In the genomic region with DNA sequence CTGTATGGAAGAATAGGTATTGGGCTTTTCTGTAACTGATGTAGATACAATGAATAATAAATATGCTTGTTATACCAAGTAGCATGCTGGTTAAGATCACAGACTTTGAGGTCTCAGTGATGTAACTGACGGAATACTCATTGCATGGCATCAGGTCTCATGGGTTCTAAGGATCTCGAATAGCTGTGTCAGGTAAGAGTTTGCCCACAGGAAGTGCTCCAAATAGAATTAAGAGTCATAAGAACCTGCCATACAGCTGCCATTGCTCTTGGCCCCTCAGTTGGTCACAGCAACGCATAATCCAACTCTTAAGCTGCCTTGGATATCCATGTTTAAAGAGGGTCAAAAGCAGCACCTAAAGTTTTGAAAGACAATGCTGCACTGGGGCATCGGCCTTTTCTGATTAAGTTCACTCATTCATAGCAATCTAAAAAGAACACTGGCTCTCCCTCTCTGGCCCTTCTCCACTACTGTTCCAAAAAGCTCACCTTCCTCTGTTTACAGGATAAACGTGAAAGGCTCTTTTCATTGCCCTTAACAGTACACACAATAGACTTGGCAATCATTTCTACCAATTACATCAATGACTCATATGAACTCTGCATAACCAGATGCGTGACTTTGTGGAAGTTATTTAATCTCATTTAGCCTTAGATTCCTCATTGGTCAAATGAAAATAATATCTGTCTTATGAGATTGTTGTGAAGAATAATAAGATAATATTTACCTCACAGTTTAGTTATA, we compare ENCODE assay signal across 10 cellular contexts.
A peak's percentile ranks its signal among the peaks of the same experiment; 100 is the strongest.
DNase-seq lines count a peak whose midpoint lies in the region; ATAC-seq and TF ChIP-seq lines count a peak whose summit lies in the region.
"Had no signal": no experiment of that assay in that cellular context is flagged by ENCODE, and none has a peak within 500 bp of the region (broad histone marks: within the 10 kb centered on the region; RNA-seq: fewer than 3 reads in every experiment).

No MANE protein-coding gene starts in this region.

- peaks cover 59% of the 10 kb centered on the region for H3K4me1 Mint-ChIP-seq in HFFc6 (ENCODE audit: low read depth)

- TF ChIP-seq EP300 in stomach (IDR thresholded peaks at IDR 0.05), result no peak

- H3K9me3 ChIP-seq in stomach, result no peaks in the 10 kb centered on the region

- peak overlapping the region; percentile 58; the same call in 1 of the 2 replicates for H3K4me3 Mint-ChIP-seq in HFFc6
- H3K4me3 Mint-ChIP-seq: naive thymus-derived CD4-positive, alpha-beta T cell had no signal

- DNase-seq in HFFc6, result peak; percentile 48
- peak; percentile 28 to 67 for DNase-seq in foreskin fibroblast
- no peak for DNase-seq in stomach
- no peak for DNase-seq in stimulated activated CD4-positive, alpha-beta T cell treated with anti-CD3 and anti-CD28 coated beads, Interleukin-15, amount 100 ng/mL, for 24 hours
- no peak for DNase-seq in GM10266 (ENCODE audit: extremely low spot score)
- DNase-seq: naive thymus-derived CD4-positive, alpha-beta T cell had no signal

- H3K27me3 ChIP-seq in stomach, result no peaks in the 10 kb centered on the region

- H3K36me3 ChIP-seq in stomach, result peaks cover 0 to 3% (median 0%) of the 10 kb centered on the region in 4 donors

- TF ChIP-seq CTCF in HFFc6 (IDR thresholded peaks at IDR 0.05) (no peak), foreskin fibroblast (IDR thresholded peaks at IDR 0.05; ENCODE audit: low read depth, low read length) (no peak), stomach (IDR thresholded peaks at IDR 0.05) (no peak), GM10266 (IDR thresholded peaks at IDR 0.05; ENCODE audit: control insufficient read depth, insufficient read depth, low read depth, missing control alignments) (no peak)

- peaks cover 0 to 54% (median 24%) of the 10 kb centered on the region in 4 donors for H3K4me1 ChIP-seq in stomach

- no peaks in the 10 kb centered on the region; the same call in 1 of the 2 replicates for H3K36me3 Mint-ChIP-seq in HFFc6 (ENCODE audit: low read depth)

- H3K4me3 ChIP-seq in foreskin fibroblast (ENCODE audit: low read depth in 1 of 2, low read length in 2 of 2), result no peak overlapping the region
- H3K4me3 ChIP-seq in stomach, result no peak overlapping the region

- H3K9me3 Mint-ChIP-seq in HFFc6, result no peaks in the 10 kb centered on the region
- H3K9me3 Mint-ChIP-seq: activated T-helper 2 cell treated with anti-CD3 and anti-CD28 coated beads, Interferon-gamma antibody, Interleukin-2, Interleukin-4, amounts not matched to agents 10 μg/mL and 5 μg/mL and 100 μg/mL, durations not matched to agents 14 hours and 24 hours and 36 hours had no signal

- TF ChIP-seq POLR2A in stomach (IDR thresholded peaks at IDR 0.05), result no peak

- intact Hi-C loops in stomach (cut with DNase I; ENCODE audit: low total_unique reads), result no loop called here

- 37 to 57% (median 50%) methylated on average over 6 of the region's 6 CpGs for WGBS in stomach, 5 donors

- ATAC-seq in SK-N-SH treated with all-trans-retinoic acid at 6 μM for 48 hours, result peak; percentile 89
- no peak for ATAC-seq in HG03196 (IDR thresholded peaks at IDR 0.05; ENCODE audit: unreplicated experiment)
- no peak for ATAC-seq in GM21529 (IDR thresholded peaks at IDR 0.05; ENCODE audit: unreplicated experiment)
- ATAC-seq: naive thymus-derived CD4-positive, alpha-beta T cell had no signal

- H3K27ac ChIP-seq in stomach, result peak overlapping the region; percentile 21 to 70 (median 45)

- peak overlapping the region; percentile 70 for H3K27ac Mint-ChIP-seq in HFFc6
- H3K27ac Mint-ChIP-seq: activated T-helper 2 cell treated with anti-CD3 and anti-CD28 coated beads, Interferon-gamma antibody, Interleukin-2, Interleukin-4, amounts not matched to agents 10 μg/mL and 5 μg/mL and 100 μg/mL, durations not matched to agents 14 hours and 24 hours and 36 hours had no signal

- no peaks in the 10 kb centered on the region for H3K27me3 Mint-ChIP-seq in HFFc6 (ENCODE audit: insufficient read depth)
- H3K27me3 Mint-ChIP-seq: naive thymus-derived CD4-positive, alpha-beta T cell had no signal

TF ChIP-seq in SK-N-SH treated with all-trans-retinoic acid at 6 μM for 48 hours, 23 proteins besides CTCF, POLR2A, EP300 and RAD21:
- TF ChIP-seq ZNF565 (CRISPR knock-in tag; conservative IDR thresholded peaks at IDR 0.05; ENCODE audit: low read depth) (no peak), TOX (CRISPR knock-in tag; IDR thresholded peaks at IDR 0.05; ENCODE audit: borderline replicate concordance) (peak; percentile 82), ZFP30 (CRISPR knock-in tag; IDR thresholded peaks at IDR 0.05) (no peak), ZFP3 (CRISPR knock-in tag; IDR thresholded peaks at IDR 0.05) (peak; percentile 13; the same call in 1 of the 2 replicates), RARB (CRISPR knock-in tag; IDR thresholded peaks at IDR 0.05) (no peak; the same call in 1 of the 2 replicates), ZC3H10 (CRISPR knock-in tag; IDR thresholded peaks at IDR 0.05) (peak; percentile 77; the same call in 1 of the 2 replicates), ISL1 (CRISPR knock-in tag; IDR thresholded peaks at IDR 0.05) (peak; percentile 85), SNAI2 (CRISPR knock-in tag; IDR thresholded peaks at IDR 0.05) (no peak; the same call in 1 of the 2 replicates), CSDC2 (CRISPR knock-in tag; IDR thresholded peaks at IDR 0.05) (no peak), ZNF8 (CRISPR knock-in tag; IDR thresholded peaks at IDR 0.05) (no peak)
- TF ChIP-seq, protein P1, sequence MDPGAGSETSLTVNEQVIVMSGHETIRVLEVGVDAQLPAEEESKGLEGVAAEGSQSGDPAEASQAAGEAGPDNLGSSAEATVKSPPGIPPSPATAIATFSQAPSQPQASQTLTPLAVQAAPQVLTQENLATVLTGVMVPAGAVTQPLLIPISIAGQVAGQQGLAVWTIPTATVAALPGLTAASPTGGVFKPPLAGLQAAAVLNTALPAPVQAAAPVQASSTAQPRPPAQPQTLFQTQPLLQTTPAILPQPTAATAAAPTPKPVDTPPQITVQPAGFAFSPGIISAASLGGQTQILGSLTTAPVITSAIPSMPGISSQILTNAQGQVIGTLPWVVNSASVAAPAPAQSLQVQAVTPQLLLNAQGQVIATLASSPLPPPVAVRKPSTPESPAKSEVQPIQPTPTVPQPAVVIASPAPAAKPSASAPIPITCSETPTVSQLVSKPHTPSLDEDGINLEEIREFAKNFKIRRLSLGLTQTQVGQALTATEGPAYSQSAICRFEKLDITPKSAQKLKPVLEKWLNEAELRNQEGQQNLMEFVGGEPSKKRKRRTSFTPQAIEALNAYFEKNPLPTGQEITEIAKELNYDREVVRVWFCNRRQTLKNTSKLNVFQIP (CRISPR knock-in tag; IDR thresholded peaks at IDR 0.05; ENCODE audit: borderline replicate concordance, low read depth), result no peak
- TF ChIP-seq, protein P2, sequence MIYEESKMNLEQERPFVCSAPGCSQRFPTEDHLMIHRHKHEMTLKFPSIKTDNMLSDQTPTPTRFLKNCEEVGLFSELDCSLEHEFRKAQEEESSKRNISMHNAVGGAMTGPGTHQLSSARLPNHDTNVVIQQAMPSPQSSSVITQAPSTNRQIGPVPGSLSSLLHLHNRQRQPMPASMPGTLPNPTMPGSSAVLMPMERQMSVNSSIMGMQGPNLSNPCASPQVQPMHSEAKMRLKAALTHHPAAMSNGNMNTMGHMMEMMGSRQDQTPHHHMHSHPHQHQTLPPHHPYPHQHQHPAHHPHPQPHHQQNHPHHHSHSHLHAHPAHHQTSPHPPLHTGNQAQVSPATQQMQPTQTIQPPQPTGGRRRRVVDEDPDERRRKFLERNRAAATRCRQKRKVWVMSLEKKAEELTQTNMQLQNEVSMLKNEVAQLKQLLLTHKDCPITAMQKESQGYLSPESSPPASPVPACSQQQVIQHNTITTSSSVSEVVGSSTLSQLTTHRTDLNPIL (CRISPR knock-in tag; IDR thresholded peaks at IDR 0.05; ENCODE audit: low read depth), result no peak
- TF ChIP-seq, protein P3, sequence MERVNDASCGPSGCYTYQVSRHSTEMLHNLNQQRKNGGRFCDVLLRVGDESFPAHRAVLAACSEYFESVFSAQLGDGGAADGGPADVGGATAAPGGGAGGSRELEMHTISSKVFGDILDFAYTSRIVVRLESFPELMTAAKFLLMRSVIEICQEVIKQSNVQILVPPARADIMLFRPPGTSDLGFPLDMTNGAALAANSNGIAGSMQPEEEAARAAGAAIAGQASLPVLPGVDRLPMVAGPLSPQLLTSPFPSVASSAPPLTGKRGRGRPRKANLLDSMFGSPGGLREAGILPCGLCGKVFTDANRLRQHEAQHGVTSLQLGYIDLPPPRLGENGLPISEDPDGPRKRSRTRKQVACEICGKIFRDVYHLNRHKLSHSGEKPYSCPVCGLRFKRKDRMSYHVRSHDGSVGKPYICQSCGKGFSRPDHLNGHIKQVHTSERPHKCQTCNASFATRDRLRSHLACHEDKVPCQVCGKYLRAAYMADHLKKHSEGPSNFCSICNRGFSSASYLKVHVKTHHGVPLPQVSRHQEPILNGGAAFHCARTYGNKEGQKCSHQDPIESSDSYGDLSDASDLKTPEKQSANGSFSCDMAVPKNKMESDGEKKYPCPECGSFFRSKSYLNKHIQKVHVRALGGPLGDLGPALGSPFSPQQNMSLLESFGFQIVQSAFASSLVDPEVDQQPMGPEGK (CRISPR knock-in tag; IDR thresholded peaks at IDR 0.05; ENCODE audit: borderline replicate concordance), result peak; percentile 78

Comparison
In these comparisons a context has a peak if more than half of its experiments do, and no peak if none do; other contexts are left out.
1. DNase-seq: peak in HFFc6 (single experiment) and foreskin fibroblast (2 of 2); none in stomach (single experiment), stimulated activated CD4-positive, alpha-beta T cell treated with anti-CD3 and anti-CD28 coated beads, Interleukin-15, amount 100 ng/mL, for 24 hours (single experiment) and GM10266 (single experiment).